In the genomic region with DNA sequence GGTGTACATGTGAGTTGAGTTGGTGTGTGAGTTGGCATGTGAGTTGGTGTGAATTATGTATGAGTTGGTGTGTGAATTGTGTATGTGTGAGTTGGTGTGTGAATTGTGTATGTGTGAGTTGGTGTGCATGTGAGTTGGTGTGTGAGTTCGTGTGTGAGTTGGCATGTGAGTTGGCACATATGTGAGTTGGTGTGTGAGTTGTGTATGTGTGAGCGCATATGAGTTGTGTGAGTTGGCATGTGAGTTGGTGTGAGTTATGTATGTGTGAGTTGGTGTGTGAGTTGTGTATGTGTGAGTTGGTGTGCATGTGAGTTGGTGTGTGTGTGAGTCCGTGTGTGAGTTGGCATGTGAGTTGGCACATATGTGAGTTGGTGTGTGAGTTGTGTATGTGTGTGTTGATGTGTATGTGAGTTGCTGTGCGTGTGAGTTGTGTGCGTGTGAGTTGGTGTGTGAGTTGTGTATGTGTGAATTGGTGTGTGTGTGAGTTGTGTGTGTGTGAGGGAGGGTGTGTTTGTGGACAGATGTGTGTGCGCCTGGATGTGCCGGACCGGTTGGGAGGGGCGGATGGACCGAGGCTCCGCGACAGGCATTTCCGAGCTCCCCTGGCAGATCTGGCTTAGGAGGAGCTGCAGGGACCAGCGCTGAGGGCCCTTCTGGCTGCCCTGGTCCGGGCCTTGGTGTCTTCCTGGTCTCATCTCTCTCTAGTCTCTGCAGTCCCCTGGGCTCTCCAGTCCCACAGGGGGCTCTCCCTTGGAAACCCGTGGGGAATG, we compare ENCODE assay signal across 22 cellular contexts.
A peak's percentile ranks its signal among the peaks of the same experiment; 100 is the strongest.
DNase-seq lines count a peak whose midpoint lies in the region; ATAC-seq, FAIRE-seq and TF ChIP-seq lines count a peak whose summit lies in the region.
"Had no signal": no experiment of that assay in that cellular context is flagged by ENCODE, and none has a peak within 500 bp of the region (broad histone marks: within the 10 kb centered on the region; RNA-seq: fewer than 3 reads in every experiment).

No MANE protein-coding gene starts in this region.

- no peak overlapping the region for H3K4me3 Mint-ChIP-seq in H9
- no peak overlapping the region for H3K4me3 Mint-ChIP-seq in activated T-helper 17 cell treated with anti-CD3 and anti-CD28 coated beads, Interleukin-2, amount 50 U/mL, for 72 hours
- H3K4me3 Mint-ChIP-seq: activated CD4-positive, alpha-beta T cell treated with anti-CD3 and anti-CD28 coated beads, Interleukin-2, amount 10 ng/mL, durations not matched to agents 24 days and 14 days; effector memory CD8-positive, alpha-beta T cell; HFFc6 had no signal

- H3K9me3 Mint-ChIP-seq in H9: no peaks in the 10 kb centered on the region
- H3K9me3 Mint-ChIP-seq in activated T-helper 17 cell treated with anti-CD3 and anti-CD28 coated beads, Interleukin-2, amount 50 U/mL, for 72 hours: no peaks in the 10 kb centered on the region
- H3K9me3 Mint-ChIP-seq: activated CD4-positive, alpha-beta T cell treated with anti-CD3 and anti-CD28 coated beads, Interleukin-2, amount 10 ng/mL, durations not matched to agents 24 days and 14 days; effector memory CD8-positive, alpha-beta T cell; HFFc6 had no signal

- peaks cover 0 to 5% (median 0%) of the 10 kb centered on the region in 3 experiments; a peak in 1 of 7 replicates for H3K36me3 Mint-ChIP-seq in H9 (ENCODE audit: insufficient read depth in 1 of 3, low read depth in 3 of 3)
- no peaks in the 10 kb centered on the region for H3K36me3 Mint-ChIP-seq in activated T-helper 17 cell treated with anti-CD3 and anti-CD28 coated beads, Interleukin-2, amount 50 U/mL, for 72 hours (ENCODE audit: low read depth)

- H3K27me3 Mint-ChIP-seq in H9 (ENCODE audit: low read depth): no peaks in the 10 kb centered on the region; the same call in 1 of the 2 replicates
- H3K27me3 Mint-ChIP-seq in activated T-helper 17 cell treated with anti-CD3 and anti-CD28 coated beads, Interleukin-2, amount 50 U/mL, for 72 hours: no peaks in the 10 kb centered on the region

- H3K4me1 ChIP-seq in H9 (ENCODE audit: insufficient read depth, low read length) (peaks cover 3% of the 10 kb centered on the region; the same call in 1 of the 2 replicates), mesendoderm (ENCODE audit: control insufficient read depth, low read depth, low read length) (peaks cover 8% of the 10 kb centered on the region)

- no peak overlapping the region for H3K18ac ChIP-seq in H9 (ENCODE audit: insufficient read length, low read depth, low read length)
- peak overlapping the region; percentile 9 for H3K18ac ChIP-seq in mesendoderm (ENCODE audit: low read length)

- CTCF ChIA-PET in HEK293T (lab: Yijun Ruan, JAX): no interaction called here

- no peak overlapping the region for H3K27ac ChIP-seq in H9 (ENCODE audit: insufficient read length, low read depth, low read length)
- no peak overlapping the region for H3K27ac ChIP-seq in mesendoderm (ENCODE audit: low read depth, low read length)
- H3K27ac ChIP-seq: heart left ventricle had no signal

- H4K8ac ChIP-seq in H9 (replicated peaks; ENCODE audit: insufficient read length, low read depth, low read length) (peak overlapping the region; percentile 13), mesendoderm (ENCODE audit: low read depth, low read length) (no peak overlapping the region)

- DNase-seq in ELR (ENCODE audit: low read depth) (peak; percentile 39), H9 (no peak), mesendoderm (peak; percentile 45), ecto neural progenitor cell (ENCODE audit: low spot score) (no peak), urothelium cell line (ENCODE audit: low spot score) (no peak), HEK293T (ENCODE audit: extremely low spot score) (no peak)
- DNase-seq in activated T-cell treated with anti-CD3 and anti-CD28 coated beads, Interleukin-2, amount 50 U/mL, for 1 hour: no peak
- DNase-seq: activated CD4-positive, alpha-beta T cell treated with anti-CD3 and anti-CD28 coated beads, Interleukin-2, amount 10 ng/mL, durations not matched to agents 24 days and 14 days; activated CD8-positive, alpha-beta memory T cell treated with anti-CD3 and anti-CD28 coated beads, Interleukin-2, amount 50 U/mL, for 4 hours; activated gamma-delta T cell treated with Interleukin-2 at 50 U/mL for 16 hours; effector memory CD8-positive, alpha-beta T cell; HFFc6; MM.1S; NCI-H146; NCI-H774; occipital lobe; stimulated activated naive CD4-positive, alpha-beta T cell; upper lobe of left lung had no signal

- no peak for FAIRE-seq in urothelium cell line (lab: Jason Lieb, UNC)
- FAIRE-seq: G401.6, TTC549 had no signal

- H3K23ac ChIP-seq in H9 (ENCODE audit: insufficient read length, low read depth, low read length): no peak overlapping the region
- H3K23ac ChIP-seq in mesendoderm (ENCODE audit: low read length): no peak overlapping the region

- peak; percentile 14 for ATAC-seq in activated T-helper 17 cell treated with anti-CD3 and anti-CD28 coated beads, Interleukin-2, amount 50 U/mL, for 72 hours (replicated peaks)
- ATAC-seq: effector memory CD8-positive, alpha-beta T cell; heart left ventricle had no signal

- no peak overlapping the region for H2BK12ac ChIP-seq in H9 (ENCODE audit: insufficient read length, low read depth, low read length)

- H3K9ac ChIP-seq in H9 (ENCODE audit: extremely low read depth, insufficient read length, low read length) (no peak overlapping the region), mesendoderm (ENCODE audit: low read length) (no peak overlapping the region)

- no peaks in the 10 kb centered on the region for H3K79me1 ChIP-seq in H9 (ENCODE audit: insufficient read depth, low read depth, low read length, poor library complexity, severe bottlenecking)
- H3K79me1 ChIP-seq in mesendoderm (ENCODE audit: low read length): no peaks in the 10 kb centered on the region

- no peak overlapping the region for H3T11ph ChIP-seq in H9 (ENCODE audit: low read length)

- H2BK120ac ChIP-seq in H9 (ENCODE audit: low read depth, low read length, poor library complexity, severe bottlenecking) (no peak overlapping the region), mesendoderm (ENCODE audit: low read depth, low read length) (no peak overlapping the region)

- H3K4me2 ChIP-seq in H9 (ENCODE audit: insufficient read depth, insufficient read length, low read length) (no peak overlapping the region), mesendoderm (ENCODE audit: low read length) (no peak overlapping the region)

- H3K79me2 ChIP-seq in H9 (ENCODE audit: insufficient read depth, low read length): no peaks in the 10 kb centered on the region
- H3K79me2 ChIP-seq in mesendoderm (ENCODE audit: control insufficient read depth, insufficient read depth, low read length): no peaks in the 10 kb centered on the region

- H2AFZ ChIP-seq in H9 (ENCODE audit: low read length): no peak overlapping the region

- H3K9me3 ChIP-seq in H9 (ENCODE audit: control insufficient read depth, low read depth, low read length): no peaks in the 10 kb centered on the region
- H3K9me3 ChIP-seq: heart left ventricle, upper lobe of left lung had no signal

- H3K4me3 ChIP-seq in mesendoderm (ENCODE audit: low read length): no peak overlapping the region
- H3K4me3 ChIP-seq: heart left ventricle, upper lobe of left lung had no signal

- peaks cover 9 to 13% of the 10 kb centered on the region in 2 experiments for H3K4me1 Mint-ChIP-seq in H9
- no peaks in the 10 kb centered on the region for H3K4me1 Mint-ChIP-seq in activated T-helper 17 cell treated with anti-CD3 and anti-CD28 coated beads, Interleukin-2, amount 50 U/mL, for 72 hours

- H2BK15ac ChIP-seq in H9 (ENCODE audit: low read depth, low read length): no peak overlapping the region
- H2BK15ac ChIP-seq in mesendoderm (replicated peaks; ENCODE audit: low read depth): no peak overlapping the region

- H3K36me3 ChIP-seq in mesendoderm (ENCODE audit: control insufficient read depth, insufficient read depth, low read length): no peaks in the 10 kb centered on the region
- H3K36me3 ChIP-seq: heart left ventricle, upper lobe of left lung had no signal

- H3K56ac ChIP-seq in H9 (ENCODE audit: insufficient read length, low read depth, low read length) (no peak overlapping the region), mesendoderm (ENCODE audit: low read length) (peak overlapping the region; percentile 66)

- 100% methylated on average over 4 of the region's 16 CpGs for WGBS in H9 (ENCODE audit: extremely low coverage, insufficient read length, low lambda C conversion rate)
- 98% methylated on average over 5 of the region's 16 CpGs for WGBS in mesendoderm (ENCODE audit: extremely low coverage, insufficient coverage, low lambda C conversion rate)

- no peak overlapping the region for H2BK5ac ChIP-seq in H9 (ENCODE audit: insufficient read length, low read length)
- H2BK5ac ChIP-seq in mesendoderm (ENCODE audit: low read length): no peak overlapping the region

- no peak overlapping the region for H3K27ac Mint-ChIP-seq in H9
- no peak overlapping the region for H3K27ac Mint-ChIP-seq in activated T-helper 17 cell treated with anti-CD3 and anti-CD28 coated beads, Interleukin-2, amount 50 U/mL, for 72 hours
- H3K27ac Mint-ChIP-seq: activated CD4-positive, alpha-beta T cell treated with anti-CD3 and anti-CD28 coated beads, Interleukin-2, amount 10 ng/mL, durations not matched to agents 24 days and 14 days; effector memory CD8-positive, alpha-beta T cell; HFFc6 had no signal

- no peak for TF ChIP-seq CTCF in H9 (conservative IDR thresholded peaks at IDR 0.05)

- H2BK20ac ChIP-seq in H9 (ENCODE audit: low read depth, low read length, poor library complexity, severe bottlenecking): no peak overlapping the region

- no peaks in the 10 kb centered on the region for H3K23me2 ChIP-seq in H9 (ENCODE audit: insufficient read length, low read depth, low read length, poor library complexity, severe bottlenecking)

- H4K20me1 ChIP-seq in H9 (ENCODE audit: control insufficient read depth, insufficient read depth, insufficient read length): no peaks in the 10 kb centered on the region

- no peak overlapping the region for H4K5ac ChIP-seq in H9 (ENCODE audit: insufficient read length, low read depth, low read length)
- H4K5ac ChIP-seq in mesendoderm (ENCODE audit: low read length): no peak overlapping the region

- H2AK5ac ChIP-seq in H9 (ENCODE audit: insufficient read length, low read length): no peak overlapping the region
- no peak overlapping the region for H2AK5ac ChIP-seq in mesendoderm (ENCODE audit: low read length)

- H3K14ac ChIP-seq in H9 (ENCODE audit: insufficient read depth, low read length): no peak overlapping the region

- H4K91ac ChIP-seq in H9 (ENCODE audit: insufficient read length, low read depth, low read length): no peak overlapping the region

- POLR2A ChIA-PET in HEK293T (lab: Yijun Ruan, JAX): no interaction called here

- no peaks in the 10 kb centered on the region for H3K27me3 ChIP-seq in H9 (ENCODE audit: insufficient read depth, low read length)
- H3K27me3 ChIP-seq in mesendoderm (ENCODE audit: insufficient read depth, low read length, poor library complexity): no peaks in the 10 kb centered on the region
- H3K27me3 ChIP-seq: heart left ventricle, upper lobe of left lung had no signal

- H3K4ac ChIP-seq in H9 (ENCODE audit: low read depth, low read length): no peak overlapping the region
- no peak overlapping the region for H3K4ac ChIP-seq in mesendoderm (ENCODE audit: low read depth, low read length)

TF ChIP-seq in HEK293T, 16 proteins besides CTCF, POLR2A, EP300 and RAD21 (continues in another document):
- no peak for TF ChIP-seq SP1 (IDR thresholded peaks at IDR 0.05)
- no peak for TF ChIP-seq ZNF384 (IDR thresholded peaks at IDR 0.05)
- no peak for TF ChIP-seq BHLHE40 (IDR thresholded peaks at IDR 0.05; ENCODE audit: borderline replicate concordance)
- TF ChIP-seq ELF4 (IDR thresholded peaks at IDR 0.05): no peak

Comparison
In these comparisons a context has a peak if more than half of its experiments do, and no peak if none do; other contexts are left out.
1. DNase-seq: peak in ELR (single experiment) and mesendoderm (single experiment); none in H9 (single experiment), ecto neural progenitor cell (single experiment), urothelium cell line (single experiment), HEK293T (single experiment) and activated T-cell treated with anti-CD3 and anti-CD28 coated beads, Interleukin-2, amount 50 U/mL, for 1 hour (single experiment).